In genomic region chr4:106002979-106003378, GRCh38 we compare ENCODE assay signal across 21 cellular contexts.
DNase-seq lines count a peak whose midpoint lies in the region; ATAC-seq and TF ChIP-seq lines count a peak whose summit lies in the region.
"Had no signal": no experiment of that assay in that cellular context is flagged by ENCODE, and none has a peak within 500 bp of the region (broad histone marks: within the 10 kb centered on the region; RNA-seq: fewer than 3 reads in every experiment).

No MANE protein-coding gene starts in this region.

- H3K36me3 ChIP-seq in SK-N-SH (replicated peaks in 1 of 2; ENCODE audit: control insufficient read depth in 1 of 2, insufficient read depth in 2 of 2, low read length in 1 of 2) (no peaks in the 10 kb centered on the region), mesenchymal stem cell (ENCODE audit: control insufficient read depth in 1 of 2, insufficient read depth in 2 of 2, low read depth in 1 of 2, low read length in 2 of 2) (no peaks in the 10 kb centered on the region)
- H3K36me3 ChIP-seq: BE2C; BLaER1 treated with 17β-estradiol and CSF1 and Interleukin-3, amounts not matched to agents 10 nM and 100 nM; HAP-1 had no signal

- H2BK120ac ChIP-seq in mesenchymal stem cell (ENCODE audit: low read depth, low read length), result no peak overlapping the region

- H3K4me2 ChIP-seq in SK-N-SH, result no peak overlapping the region
- H3K4me2 ChIP-seq in mesenchymal stem cell (ENCODE audit: low read length, poor library complexity, severe bottlenecking), result no peak overlapping the region
- H3K4me2 ChIP-seq: BLaER1 treated with 17β-estradiol and CSF1 and Interleukin-3, amounts not matched to agents 10 nM and 100 nM had no signal

- CTCF ChIA-PET in SK-N-SH (lab: Yijun Ruan, JAX), result no interaction called here

- H3K4ac ChIP-seq in mesenchymal stem cell (ENCODE audit: low read depth in 1 of 2, low read length in 2 of 2), result no peak overlapping the region

- H3K4me3 ChIP-seq in SK-N-SH (ENCODE audit: low read depth in 2 of 2, low read length in 1 of 2), result no peak overlapping the region
- no peak overlapping the region for H3K4me3 ChIP-seq in mesenchymal stem cell (ENCODE audit: insufficient read depth in 1 of 2, low read depth in 1 of 2, low read length in 2 of 2)
- H3K4me3 ChIP-seq: BLaER1 treated with 17β-estradiol and CSF1 and Interleukin-3, amounts not matched to agents 10 nM and 100 nM; GM12878; HAP-1 had no signal

- H2BK15ac ChIP-seq in mesenchymal stem cell (ENCODE audit: low read depth, poor library complexity, severe bottlenecking), result no peak overlapping the region

- H3K9ac ChIP-seq in SK-N-SH (no peak overlapping the region), mesenchymal stem cell (ENCODE audit: low read length) (no peak overlapping the region)
- H3K9ac ChIP-seq: BLaER1 treated with 17β-estradiol and CSF1 and Interleukin-3, amounts not matched to agents 10 nM and 100 nM had no signal

- H2BK12ac ChIP-seq in mesenchymal stem cell (ENCODE audit: low read length in 2 of 2), result no peak overlapping the region

- H3K9me2 ChIP-seq in SK-N-SH, result no peaks in the 10 kb centered on the region

- H3K27me3 ChIP-seq in SK-N-SH (ENCODE audit: insufficient read depth) (no peaks in the 10 kb centered on the region), mesenchymal stem cell (ENCODE audit: control insufficient read depth in 1 of 2, insufficient read depth in 1 of 2, low read length in 2 of 2) (no peaks in the 10 kb centered on the region)
- H3K27me3 ChIP-seq: BE2C; BLaER1 treated with 17β-estradiol and CSF1 and Interleukin-3, amounts not matched to agents 10 nM and 100 nM had no signal

- TF ChIP-seq CTCF in SK-N-SH (IDR thresholded peaks at IDR 0.05), result no peak

- H3K9me3 ChIP-seq in SK-N-SH, result no peaks in the 10 kb centered on the region
- no peaks in the 10 kb centered on the region for H3K9me3 ChIP-seq in mesenchymal stem cell (ENCODE audit: control insufficient read depth, low read length)
- H3K9me3 ChIP-seq: BE2C, HAP-1 had no signal

- no peak overlapping the region for H4K91ac ChIP-seq in mesenchymal stem cell (ENCODE audit: low read length)

- H3K27ac ChIP-seq in SK-N-SH (ENCODE audit: low read depth in 2 of 2, low read length in 1 of 2) (no peak overlapping the region), mesenchymal stem cell (ENCODE audit: low read length, poor library complexity, severe bottlenecking) (peak overlapping the region; percentile 25)
- H3K27ac ChIP-seq: 22Rv1; BLaER1 treated with 17β-estradiol and CSF1 and Interleukin-3, amounts not matched to agents 10 nM and 100 nM had no signal

- DNase-seq in SK-N-SH, result no peak
- no peak for DNase-seq in mesenchymal stem cell
- DNase-seq in renal cortical epithelial cell (ENCODE audit: low read depth), result peak; percentile 72
- no peak for DNase-seq in midbrain (lab: John Stamatoyannopoulos, UW)
- DNase-seq in T1000 (lab: John Stamatoyannopoulos, UW), result no peak
- DNase-seq: AML-193; BE2C; CD4-positive, alpha-beta T cell; CD8-positive, alpha-beta memory T cell; DMS 273 treated with DMSO at 0.1 percent for 48 hours; DMS79; EL; GDM1; GOT3; HFFc6 had no signal

- POLR2A ChIA-PET in SK-N-SH (lab: Yijun Ruan, JAX), result no interaction called here

- no peaks in the 10 kb centered on the region for H4K20me1 ChIP-seq in SK-N-SH (ENCODE audit: insufficient read depth)
- H4K20me1 ChIP-seq: BLaER1 treated with 17β-estradiol and CSF1 and Interleukin-3, amounts not matched to agents 10 nM and 100 nM had no signal

- no peak overlapping the region for H4K8ac ChIP-seq in mesenchymal stem cell (ENCODE audit: low read length)

- no peak for TF ChIP-seq EP300 in SK-N-SH (IDR thresholded peaks at IDR 0.05; ENCODE audit: borderline replicate concordance in 1 of 2, low read depth in 1 of 2, low read length in 1 of 2)

- no peaks in the 10 kb centered on the region for H3K79me1 ChIP-seq in mesenchymal stem cell (replicated peaks; ENCODE audit: low read length, poor library complexity, severe bottlenecking)

- no peak overlapping the region for H3K14ac ChIP-seq in mesenchymal stem cell (ENCODE audit: low read length in 2 of 2)

- no peak overlapping the region for H2AK5ac ChIP-seq in mesenchymal stem cell (ENCODE audit: low read length, severe bottlenecking)

- H3K4me1 ChIP-seq in SK-N-SH (ENCODE audit: control insufficient read depth in 1 of 2, insufficient read depth in 2 of 2, low read depth in 1 of 2, low read length in 1 of 2) (no peaks in the 10 kb centered on the region; a peak in 2 of 4 replicates), mesenchymal stem cell (ENCODE audit: control insufficient read depth, insufficient read depth, low read depth, low read length) (peaks cover 4% of the 10 kb centered on the region)
- H3K4me1 ChIP-seq: BE2C; BLaER1 treated with 17β-estradiol and CSF1 and Interleukin-3, amounts not matched to agents 10 nM and 100 nM; HAP-1 had no signal

- no peak overlapping the region for H2BK5ac ChIP-seq in mesenchymal stem cell (ENCODE audit: low read depth, low read length, poor library complexity, severe bottlenecking)

- H3K18ac ChIP-seq in mesenchymal stem cell (ENCODE audit: low read depth in 1 of 2, low read length in 2 of 2), result no peak overlapping the region

- H2AFZ ChIP-seq in SK-N-SH (ENCODE audit: low read depth), result no peak overlapping the region
- H2AFZ ChIP-seq in mesenchymal stem cell (ENCODE audit: low read depth, low read length), result no peak overlapping the region

- WGBS in SK-N-SH (ENCODE audit: low lambda C conversion rate), result 20% methylated on average over 2 of the region's 2 CpGs
- whole genome bisulfite sequencing in mesenchymal stem cell, result 95% methylated on average over 1 of the region's 2 CpGs

- TF ChIP-seq RAD21 in SK-N-SH (IDR thresholded peaks at IDR 0.05; ENCODE audit: low read length), result no peak

- no peaks in the 10 kb centered on the region for H3F3A ChIP-seq in SK-N-SH (replicated peaks; ENCODE audit: insufficient read depth)

- H3K79me2 ChIP-seq in SK-N-SH (ENCODE audit: insufficient read depth), result no peaks in the 10 kb centered on the region

- ATAC-seq in SK-N-SH treated with all-trans-retinoic acid at 6 μM for 48 hours, result no peak
- no peak for ATAC-seq in GM21390 (IDR thresholded peaks at IDR 0.05; ENCODE audit: unreplicated experiment)
- ATAC-seq: GM12878 had no signal

- no peak overlapping the region for H3K23ac ChIP-seq in mesenchymal stem cell (ENCODE audit: low read length in 2 of 2)

TF ChIP-seq in SK-N-SH, 30 proteins besides CTCF, POLR2A, EP300 and RAD21:
- TF ChIP-seq GATA2 (CRISPR knock-in tag; IDR thresholded peaks at IDR 0.05), result 0 out of 2 replicates have a peak, but pooled peaks have one; percentile 21
- TF ChIP-seq FOSL2 (IDR thresholded peaks at IDR 0.05; ENCODE audit: borderline replicate concordance, low read depth), result no peak

TF ChIP-seq in SK-N-SH treated with all-trans-retinoic acid at 6 μM for 48 hours, 23 proteins besides CTCF, POLR2A, EP300 and RAD21:
- TF ChIP-seq ARNTL (CRISPR knock-in tag; IDR thresholded peaks at IDR 0.05; ENCODE audit: borderline replicate concordance, low read depth) (no peak), OSR1 (CRISPR knock-in tag; IDR thresholded peaks at IDR 0.05) (no peak), GLIS3 (CRISPR knock-in tag; IDR thresholded peaks at IDR 0.05) (no peak), ISL1 (CRISPR knock-in tag; IDR thresholded peaks at IDR 0.05) (no peak), PATZ1 (CRISPR knock-in tag; IDR thresholded peaks at IDR 0.05; ENCODE audit: borderline replicate concordance) (no peak), ZFP3 (CRISPR knock-in tag; IDR thresholded peaks at IDR 0.05) (no peak), CREB5 (CRISPR knock-in tag; IDR thresholded peaks at IDR 0.05; ENCODE audit: low read depth) (no peak), SNAI2 (CRISPR knock-in tag; IDR thresholded peaks at IDR 0.05) (no peak), ZC3H10 (CRISPR knock-in tag; IDR thresholded peaks at IDR 0.05) (no peak)
